Comparison of ENCODE assay signal across 8 cellular contexts in genomic region chr6:28281288-28282064, GRCh38. TPM values are rescaled to one million over a fixed set of nuclear protein-coding genes. Genes with fewer than 3 reads are reported as not detected.
A peak's percentile ranks its signal among the peaks of the same experiment; 100 is the strongest.
DNase-seq lines count a peak whose midpoint lies in the region; ATAC-seq, FAIRE-seq and TF ChIP-seq lines count a peak whose summit lies in the region.

A gene with protein sequence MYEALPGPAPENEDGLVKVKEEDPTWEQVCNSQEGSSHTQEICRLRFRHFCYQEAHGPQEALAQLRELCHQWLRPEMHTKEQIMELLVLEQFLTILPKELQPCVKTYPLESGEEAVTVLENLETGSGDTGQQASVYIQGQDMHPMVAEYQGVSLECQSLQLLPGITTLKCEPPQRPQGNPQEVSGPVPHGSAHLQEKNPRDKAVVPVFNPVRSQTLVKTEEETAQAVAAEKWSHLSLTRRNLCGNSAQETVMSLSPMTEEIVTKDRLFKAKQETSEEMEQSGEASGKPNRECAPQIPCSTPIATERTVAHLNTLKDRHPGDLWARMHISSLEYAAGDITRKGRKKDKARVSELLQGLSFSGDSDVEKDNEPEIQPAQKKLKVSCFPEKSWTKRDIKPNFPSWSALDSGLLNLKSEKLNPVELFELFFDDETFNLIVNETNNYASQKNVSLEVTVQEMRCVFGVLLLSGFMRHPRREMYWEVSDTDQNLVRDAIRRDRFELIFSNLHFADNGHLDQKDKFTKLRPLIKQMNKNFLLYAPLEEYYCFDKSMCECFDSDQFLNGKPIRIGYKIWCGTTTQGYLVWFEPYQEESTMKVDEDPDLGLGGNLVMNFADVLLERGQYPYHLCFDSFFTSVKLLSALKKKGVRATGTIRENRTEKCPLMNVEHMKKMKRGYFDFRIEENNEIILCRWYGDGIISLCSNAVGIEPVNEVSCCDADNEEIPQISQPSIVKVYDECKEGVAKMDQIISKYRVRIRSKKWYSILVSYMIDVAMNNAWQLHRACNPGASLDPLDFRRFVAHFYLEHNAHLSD (plus strand): TSS chr6:28281572. CDS start chr6:28283814, 2,242 bp downstream.

- H4K20me1 ChIP-seq in HepG2 (ENCODE audit: insufficient read depth, low read length), result no peaks in the 10 kb centered on the region

- CTCF ChIA-PET in HepG2 (lab: Yijun Ruan, JAX; ENCODE audit: low intra/inter-chr PET ratio, low total read pairs), result interaction anchor here (1.1 kb wide), 1 partner anchor 75 kb away, joined by 3 read pairs; no protein-coding TSS in a partner anchor

- no peak within 1 kb of the TSS for H3K27ac Mint-ChIP-seq in activated CD4-positive, alpha-beta T cell treated with anti-CD3 and anti-CD28 coated beads, Interleukin-2, amount 10 ng/mL, durations not matched to agents 24 days and 14 days

- H3K9me3 ChIP-seq in duodenal mucosa (ENCODE audit: control insufficient read depth in 1 of 2, low read length in 2 of 2) (peaks cover 0 to 6% of the 10 kb centered on the region in 2 donors), HepG2 (ENCODE audit: low read length) (no peaks in the 10 kb centered on the region)

- TF ChIP-seq EP300 in HepG2 (IDR thresholded peaks at IDR 0.05; ENCODE audit: low read depth in 2 of 2, low read length in 2 of 2), result peak in 1 of 2 experiments; percentile 5; a peak in 1 of 4 replicates
- no peak for TF ChIP-seq EP300 in HepG2 (CRISPR knock-in tag; IDR thresholded peaks at IDR 0.05; ENCODE audit: borderline replicate concordance)

- H3K27me3 Mint-ChIP-seq in activated CD4-positive, alpha-beta T cell treated with anti-CD3 and anti-CD28 coated beads, Interleukin-2, amount 10 ng/mL, durations not matched to agents 24 days and 14 days, result peaks cover 2% of the 10 kb centered on the region

- no TSS peak for BruUV-seq in HepG2 (replicated peaks; lab: Mats Ljungman, UMichigan)

- ATAC-seq in HG03175 (IDR thresholded peaks at IDR 0.05; ENCODE audit: unreplicated experiment) (peak; percentile 86), HepG2 (peak; percentile 99)

- H3K4me1 ChIP-seq in duodenal mucosa (ENCODE audit: control insufficient read depth in 1 of 2, insufficient read depth in 2 of 2, low read length in 2 of 2) (peaks cover 5 to 8% of the 10 kb centered on the region in 2 donors), HepG2 (ENCODE audit: insufficient read depth, low read length) (peaks cover 16% of the 10 kb centered on the region)

- H3K4me3 ChIP-seq in AG10803 (ENCODE audit: low read length), result peak within 1 kb of the TSS; percentile 65
- peak within 1 kb of the TSS; percentile 77 to 80 for H3K4me3 ChIP-seq in duodenal mucosa (ENCODE audit: low read depth in 1 of 2, low read length in 2 of 2)
- H3K4me3 ChIP-seq in HepG2 (replicated peaks in 1 of 3; ENCODE audit: insufficient read depth in 1 of 3, low read depth in 2 of 3, low read length in 3 of 3), result peak within 1 kb of the TSS; percentile 79 to 94 (median 89)

- in situ Hi-C loops in GM18951 (cut with MboI; ENCODE audit: low sequenced_read_pairs, unreplicated experiment), result no loop called here
- in situ Hi-C loops in HepG2 (cut with HindIII; ENCODE audit: extremely low pct_ligation_motif_present, low pct_unique_long_range_greater_than_20kb), result no loop called here

- H3K4me2 ChIP-seq in HepG2 (ENCODE audit: low read depth, low read length), result peak within 1 kb of the TSS; percentile 80

- no peak for TF ChIP-seq CTCF in AG10803 (conservative IDR thresholded peaks at IDR 0.05; ENCODE audit: low read length)
- TF ChIP-seq CTCF in HepG2 (CRISPR knock-in tag; IDR thresholded peaks at IDR 0.05), result peak; percentile 39

- H3K27me3 ChIP-seq in duodenal mucosa (ENCODE audit: control insufficient read depth in 1 of 2, insufficient read depth in 2 of 2, low read length in 2 of 2) (no peaks in the 10 kb centered on the region), HepG2 (ENCODE audit: control insufficient read depth in 1 of 2, insufficient read depth in 2 of 2, low read length in 2 of 2) (no peaks in the 10 kb centered on the region; a peak in 1 of 5 replicates)

- peak; percentile 76 for TF ChIP-seq RAD21 in HepG2 (CRISPR knock-in tag; IDR thresholded peaks at IDR 0.05)

- peaks cover 13% of the 10 kb centered on the region for H3K4me1 Mint-ChIP-seq in activated CD4-positive, alpha-beta T cell treated with anti-CD3 and anti-CD28 coated beads, Interleukin-2, amount 10 ng/mL, durations not matched to agents 24 days and 14 days

- POLR2A ChIA-PET in HepG2 (lab: Yijun Ruan, JAX), result interaction anchor here (0.8 to 3.2 kb wide), 15 partner anchors 11 to 144 kb away, joined by 3 to 42 read pairs (median 5); partner anchors contain the start of genes ZKSCAN3, ZKSCAN4, ZKSCAN8 and ZSCAN26

- H3K79me2 ChIP-seq in HepG2 (ENCODE audit: insufficient read depth, low read length), result peaks cover 5% of the 10 kb centered on the region

- no peak for FAIRE-seq in HepG2 (lab: Jason Lieb, UNC)

- peak within 1 kb of the TSS; percentile 88 for H3K4me3 Mint-ChIP-seq in activated CD4-positive, alpha-beta T cell treated with anti-CD3 and anti-CD28 coated beads, Interleukin-2, amount 10 ng/mL, durations not matched to agents 24 days and 14 days

- intact Hi-C loops in activated CD4-positive, alpha-beta T cell treated with anti-CD3 and anti-CD28 coated beads, Interleukin-2, amount 10 ng/mL, durations not matched to agents 24 days and 14 days (cut with micrococcal nuclease), result loop anchor here (1.0 to 2.0 kb wide), 2 partner anchors 15 to 29 kb away; partner anchors contain the start of genes ZKSCAN4 and ZSCAN26
- intact Hi-C loops in HepG2 (cut with micrococcal nuclease; ENCODE audit: unreplicated experiment), result loop anchor here (1.0 to 5.0 kb wide), 6 partner anchors 29 to 145 kb away; partner anchors contain the start of genes ZKSCAN4 and ZSCAN9

- no peak within 1 kb of the TSS for H3K27ac ChIP-seq in duodenal mucosa (ENCODE audit: low read depth, low read length)
- peak within 1 kb of the TSS; percentile 42 for H3K27ac ChIP-seq in HepG2 (ENCODE audit: extremely low read length, insufficient read depth, low read length)

- H3K9ac ChIP-seq in duodenal mucosa (ENCODE audit: low read depth in 1 of 2, low read length in 2 of 2), result peak within 1 kb of the TSS; percentile 49 to 59
- H3K9ac ChIP-seq in HepG2 (ENCODE audit: insufficient read depth, low read depth, low read length), result peak within 1 kb of the TSS; percentile 76

- no peaks in the 10 kb centered on the region for H3K9me3 Mint-ChIP-seq in activated CD4-positive, alpha-beta T cell treated with anti-CD3 and anti-CD28 coated beads, Interleukin-2, amount 10 ng/mL, durations not matched to agents 24 days and 14 days

- peaks cover 17% of the 10 kb centered on the region for H3K36me3 Mint-ChIP-seq in activated CD4-positive, alpha-beta T cell treated with anti-CD3 and anti-CD28 coated beads, Interleukin-2, amount 10 ng/mL, durations not matched to agents 24 days and 14 days (ENCODE audit: low read depth)

- peak; percentile 80 for DNase-seq in AG10803 (ENCODE audit: low read depth)
- DNase-seq in NCI-H226, result peak; percentile 27
- peak; percentile 86 for DNase-seq in activated CD4-positive, alpha-beta T cell treated with anti-CD3 and anti-CD28 coated beads, Interleukin-2, amount 10 ng/mL, durations not matched to agents 24 days and 14 days
- peak; percentile 67 for DNase-seq in HepG2 (ENCODE audit: low spot score)
- peak; percentile 53 to 56 for DNase-seq in stimulated activated CD4-positive, alpha-beta T cell treated with anti-CD3 and anti-CD28 coated beads, Interleukin-2, amount 100 ng/mL, for 48 hours

- peak; percentile 81 for TF ChIP-seq POLR2A in GM18951 (IDR thresholded peaks at IDR 0.05; ENCODE audit: extremely low read depth, insufficient read depth, insufficient read length)
- TF ChIP-seq POLR2A in HepG2 (IDR thresholded peaks at IDR 0.05; ENCODE audit: insufficient read depth in 1 of 2, low read depth in 2 of 2, low read length in 2 of 2), result peak; percentile 71 to 72

- WGBS in HepG2 (ENCODE audit: low lambda C conversion rate), result 1% methylated on average over 20 of the region's 50 CpGs

- peaks cover 2 to 14% of the 10 kb centered on the region in 2 donors for H3K36me3 ChIP-seq in duodenal mucosa (ENCODE audit: control insufficient read depth in 1 of 2, insufficient read depth in 2 of 2, low read length in 2 of 2)
- H3K36me3 ChIP-seq in HepG2 (replicated peaks in 1 of 2; ENCODE audit: control insufficient read depth in 1 of 2, insufficient read depth in 2 of 2, low read length in 2 of 2), result peaks cover 1 to 20% of the 10 kb centered on the region in 2 experiments; a peak in 4 of 5 replicates

- H2AFZ ChIP-seq in HepG2 (ENCODE audit: low read length), result peak within 1 kb of the TSS; percentile 66

TF ChIP-seq in HepG2, 621 proteins besides CTCF, POLR2A, EP300 and RAD21 (continues in another document):
- TF ChIP-seq SRSF4 (IDR thresholded peaks at IDR 0.05; ENCODE audit: low read depth, low read length, poor library complexity, severe bottlenecking) (no peak), ZFP36L2 (CRISPR knock-in tag; IDR thresholded peaks at IDR 0.05) (no peak), ZBTB7A (CRISPR knock-in tag; IDR thresholded peaks at IDR 0.05) (no peak), ZNF629 (CRISPR knock-in tag; conservative IDR thresholded peaks at IDR 0.05) (no peak), KLF6 (CRISPR knock-in tag; IDR thresholded peaks at IDR 0.05) (peak; percentile 78; the same call in 1 of the 2 replicates)

RNA-seq across cellular contexts. Expression of the gene that starts here (rescaled TPM):
- total RNA-seq in activated CD4-positive, alpha-beta T cell treated with anti-CD3 and anti-CD28 coated beads, Interleukin-2, amount 10 ng/mL, durations not matched to agents 24 days and 14 days, result 1.8 and 2.5 TPM in 2 replicates
- total RNA-seq in HepG2 (2016; rRNA removed; fragmentation: Illumina TruSeq; extraction: Trizol), result 6.9 and 8.5 TPM in 2 replicates
- total RNA-seq in HepG2 (2016; cell fraction: cytosol; rRNA removed; fragmentation: Illumina TruSeq; extraction: Trizol; ENCODE audit: low read depth), result 1.3 and 1.9 TPM in 2 replicates
- 7.2 and 8.1 TPM in 2 replicates for total RNA-seq in HepG2 (2016; cell fraction: insoluble cytoplasmic fraction; rRNA removed; fragmentation: Illumina TruSeq; extraction: Trizol)
- total RNA-seq in HepG2 (2016; cell fraction: membrane; rRNA removed; fragmentation: Illumina TruSeq; extraction: Trizol), result 3.5 and 4.3 TPM in 2 replicates
- total RNA-seq in HepG2 (2016; cell fraction: nucleus; rRNA removed; fragmentation: Illumina TruSeq; extraction: Trizol), result 6.9 and 7.1 TPM in 2 replicates
- polyA plus RNA-seq in HepG2 (2011; rRNA removed), result 3.6 and 4.3 TPM in 2 replicates
- 1.8 and 2.8 TPM in 2 replicates for polyA plus RNA-seq in HepG2 (2011; cell fraction: cytosol; rRNA removed)
- 4.7 and 6.6 TPM in 2 replicates for polyA plus RNA-seq in HepG2 (2011; cell fraction: nucleus; rRNA removed)
- 3.9 and 4.6 TPM in 2 replicates for polyA plus RNA-seq in HepG2 (2012)
- polyA plus RNA-seq in HepG2 (2016; cell fraction: cytosol; fragmentation: Illumina TruSeq; extraction: Trizol; ENCODE audit: low read depth), result 1.0 and 1.2 TPM in 2 replicates
- 5.7 and 6.1 TPM in 2 replicates for polyA plus RNA-seq in HepG2 (2016; cell fraction: insoluble cytoplasmic fraction; fragmentation: Illumina TruSeq; extraction: Trizol; ENCODE audit: low read depth)
- polyA plus RNA-seq in HepG2 (2016; cell fraction: membrane; fragmentation: Illumina TruSeq; extraction: Trizol; ENCODE audit: low read depth), result 2.3 and 2.4 TPM in 2 replicates
- polyA plus RNA-seq in HepG2 (2016; cell fraction: nucleus; fragmentation: Illumina TruSeq; extraction: Trizol; ENCODE audit: insufficient read depth, low read depth), result 10.1 and 10.5 TPM in 2 replicates
- polyA minus RNA-seq in HepG2 (2011; rRNA and poly(A)+ RNA removed; ENCODE audit: low replicate concordance), result 2.1 and 5.3 TPM in 2 replicates
- 1.4 and 2.2 TPM in 2 replicates for polyA minus RNA-seq in HepG2 (2011; cell fraction: cytosol; rRNA and poly(A)+ RNA removed)
- polyA minus RNA-seq in HepG2 (2011; cell fraction: nucleus; rRNA and poly(A)+ RNA removed), result 6.2 and 8.1 TPM in 2 replicates

Comparison
In these comparisons a context has a peak if more than half of its experiments do, and no peak if none do; other contexts are left out.
1. DNase-seq: peak in every context shown above with its lines; median percentile 86 in activated CD4-positive, alpha-beta T cell treated with anti-CD3 and anti-CD28 coated beads, Interleukin-2, amount 10 ng/mL, durations not matched to agents 24 days and 14 days; 80 in AG10803; 67 in HepG2; 54 in stimulated activated CD4-positive, alpha-beta T cell treated with anti-CD3 and anti-CD28 coated beads, Interleukin-2, amount 100 ng/mL, for 48 hours; 27 in NCI-H226.